ENCODE assay signal across 6 cellular contexts in genomic region chr1:11645270-11645669, GRCh38.
"Had no signal": no experiment of that assay in that cellular context is flagged by ENCODE, and none has a peak within 500 bp of the region (broad histone marks: within the 10 kb centered on the region; RNA-seq: fewer than 3 reads in every experiment).

No MANE protein-coding gene starts in this region.

- H3K36me3 ChIP-seq: adrenal gland, ascending aorta, brain microvascular endothelial cell, breast epithelium, cardiac muscle cell had no signal

- H3K27ac ChIP-seq: adrenal gland, ascending aorta, body of pancreas, brain microvascular endothelial cell, breast epithelium, cardiac muscle cell had no signal

- ATAC-seq: body of pancreas had no signal

- H3K4me3 ChIP-seq: adrenal gland, ascending aorta, body of pancreas, breast epithelium, cardiac muscle cell had no signal

- H3K9me3 ChIP-seq: adrenal gland, ascending aorta, body of pancreas, breast epithelium had no signal
